8 cellular contexts compared by ENCODE assay signal in the genomic region with DNA sequence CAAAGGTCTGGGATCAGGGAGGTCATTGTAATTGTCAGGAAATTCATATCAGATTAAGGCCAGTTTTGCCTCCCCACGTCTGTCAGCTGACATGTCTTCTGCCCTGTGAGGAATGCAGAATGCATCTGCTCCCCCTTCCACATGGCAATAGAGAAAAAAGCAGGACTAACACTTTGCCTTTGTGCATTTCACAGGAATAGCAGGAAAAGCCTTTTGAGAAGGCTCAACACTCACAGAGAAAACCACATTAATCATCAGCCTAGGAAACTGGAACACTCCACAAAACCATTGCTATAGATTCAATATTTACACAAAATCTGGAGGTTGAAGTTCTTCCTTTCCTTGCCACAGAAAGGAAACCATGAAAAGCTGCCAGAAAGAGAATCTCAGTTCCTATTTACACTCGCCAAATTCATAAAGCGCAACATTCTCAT.
DNase-seq lines count a peak whose midpoint lies in the region; ATAC-seq and TF ChIP-seq lines count a peak whose summit lies in the region.

No MANE protein-coding gene starts in this region.

- ATAC-seq in GM21528 (IDR thresholded peaks at IDR 0.05; ENCODE audit: low FRiP score, unreplicated experiment) (peak; percentile 37), WTC11 (no peak)

- peaks cover 42% of the 10 kb centered on the region for H3K27me3 Mint-ChIP-seq in WTC11 (ENCODE audit: low read depth)

- no peak overlapping the region for H3K27ac Mint-ChIP-seq in WTC11

- POLR2A ChIA-PET in WTC11 (lab: Charles Lee), result no interaction called here

- peaks cover 73% of the 10 kb centered on the region for H3K4me1 Mint-ChIP-seq in WTC11

- no peak for TF ChIP-seq CTCF in WTC11 (IDR thresholded peaks at IDR 0.05)

- CTCF ChIA-PET in WTC11 (lab: Charles Lee), result interaction anchor here (0.6 to 1.5 kb wide), 8 partner anchors 10 to 190 kb away, joined by 3 to 8 read pairs (median 4); no protein-coding TSS in a partner anchor

- peak; percentile 37 for DNase-seq in DMS53 treated with DMSO at 0.1 percent for 48 hours (lab: John Stamatoyannopoulos, UW; ENCODE audit: unreplicated experiment)
- DNase-seq in NCI-H2029 treated with DMSO at 0.1 percent for 48 hours (lab: John Stamatoyannopoulos, UW), result peak; percentile 19
- DNase-seq in iris pigment epithelial cell (ENCODE audit: low read depth), result peak; percentile 37
- no peak for DNase-seq in WTC11 (ENCODE audit: low spot score)
- DNase-seq in AML-193 (lab: John Stamatoyannopoulos, UW), result no peak
- no peak for DNase-seq in ACHN
- DNase-seq in activated CD4-positive, alpha-beta T cell treated with anti-CD3 and anti-CD28 coated beads, Interleukin-2, amount 50 U/mL, for 1 hour, result no peak

- no peaks in the 10 kb centered on the region for H3K9me3 Mint-ChIP-seq in WTC11

- in situ Hi-C loops in ACHN (cut with HindIII; ENCODE audit: low pct_ligation_motif_present, low pct_unique_long_range_greater_than_20kb, low sequenced_read_pairs), result no loop called here

- H3K36me3 Mint-ChIP-seq in WTC11, result no peaks in the 10 kb centered on the region

- H3K4me3 Mint-ChIP-seq in WTC11, result no peak overlapping the region

TF ChIP-seq in WTC11, 78 proteins besides CTCF, POLR2A, EP300 and RAD21:
- no peak for TF ChIP-seq TCF7 (CRISPR knock-in tag; IDR thresholded peaks at IDR 0.05; ENCODE audit: low read depth)
- TF ChIP-seq ZNF219 (CRISPR knock-in tag; IDR thresholded peaks at IDR 0.05; ENCODE audit: borderline replicate concordance), result no peak

Comparison
In these comparisons a context has a peak if more than half of its experiments do, and no peak if none do; other contexts are left out.
1. DNase-seq: peak in DMS53 treated with DMSO at 0.1 percent for 48 hours (single experiment), NCI-H2029 treated with DMSO at 0.1 percent for 48 hours (single experiment) and iris pigment epithelial cell (single experiment); none in WTC11 (single experiment), AML-193 (0 of 2), ACHN (single experiment) and activated CD4-positive, alpha-beta T cell treated with anti-CD3 and anti-CD28 coated beads, Interleukin-2, amount 50 U/mL, for 1 hour (single experiment).